ENCODE assay signal across 1 cellular context in genomic region chr7:6675807-6676405, GRCh38.
TF ChIP-seq lines count a peak whose summit lies in the region.

No MANE protein-coding gene starts in this region.

TF ChIP-seq in liver, 16 proteins besides CTCF, POLR2A, EP300 and RAD21 (continued from another document):
- no peak for TF ChIP-seq ZBTB33 (IDR thresholded peaks at IDR 0.05)
